11 cellular contexts compared by ENCODE assay signal in the genomic region with DNA sequence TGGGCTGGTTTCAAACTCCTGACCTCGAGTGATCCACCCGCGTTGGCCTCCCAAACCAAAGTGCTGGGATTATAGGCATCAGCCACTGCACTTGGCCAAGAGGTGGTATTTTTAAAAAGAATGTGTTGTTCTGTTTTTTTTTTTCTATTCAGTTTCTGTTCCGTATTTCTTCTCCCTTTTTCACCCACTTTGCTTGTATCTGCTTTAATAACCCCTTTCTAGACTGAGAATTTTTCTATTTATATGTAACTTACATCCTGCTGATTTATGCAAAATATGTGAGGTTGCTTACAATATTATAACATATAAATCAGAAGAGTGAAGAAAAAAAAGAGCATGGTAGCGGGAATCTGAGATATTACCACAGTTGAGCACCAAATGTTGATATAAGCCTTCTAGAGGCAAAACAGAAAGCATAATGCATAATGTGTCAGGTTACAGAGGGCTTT.
DNase-seq lines count a peak whose midpoint lies in the region; ATAC-seq lines count a peak whose summit lies in the region.
"Had no signal": no experiment of that assay in that cellular context is flagged by ENCODE, and none has a peak within 500 bp of the region (broad histone marks: within the 10 kb centered on the region; RNA-seq: fewer than 3 reads in every experiment).

No MANE protein-coding gene starts in this region.

- ATAC-seq in GM19023 (IDR thresholded peaks at IDR 0.05; ENCODE audit: unreplicated experiment), result peak; percentile 52
- ATAC-seq in HG02588 (IDR thresholded peaks at IDR 0.05; ENCODE audit: unreplicated experiment), result peak; percentile 68
- ATAC-seq in HG03442 (IDR thresholded peaks at IDR 0.05; ENCODE audit: unreplicated experiment), result peak; percentile 49
- ATAC-seq: activated T-cell treated with anti-CD3 and anti-CD28 coated beads, Interleukin-2, amount 50 U/mL, for 4 hours had no signal

- DNase-seq in iris pigment epithelial cell (ENCODE audit: low read depth), result peak; percentile 19
- no peak for DNase-seq in NCI-H510A treated with DMSO at 0.1 percent for 48 hours (lab: John Stamatoyannopoulos, UW)
- DNase-seq in NCI-H2227 treated with DMSO at 0.1 percent for 48 hours (lab: John Stamatoyannopoulos, UW), result no peak
- no peak for DNase-seq in stimulated activated CD8-positive, alpha-beta memory T cell treated with anti-CD3 and anti-CD28 coated beads, Interleukin-4, amount 100 ng/mL, for 48 hours
- DNase-seq in LoVo (ENCODE audit: low spot score), result no peak
- DNase-seq: activated T-cell treated with anti-CD3 and anti-CD28 coated beads, Interleukin-2, amount 50 U/mL, for 4 hours; NCI-H2029; SW 1271 had no signal
